Comparison of ENCODE assay signal across 8 cellular contexts in the genomic region with DNA sequence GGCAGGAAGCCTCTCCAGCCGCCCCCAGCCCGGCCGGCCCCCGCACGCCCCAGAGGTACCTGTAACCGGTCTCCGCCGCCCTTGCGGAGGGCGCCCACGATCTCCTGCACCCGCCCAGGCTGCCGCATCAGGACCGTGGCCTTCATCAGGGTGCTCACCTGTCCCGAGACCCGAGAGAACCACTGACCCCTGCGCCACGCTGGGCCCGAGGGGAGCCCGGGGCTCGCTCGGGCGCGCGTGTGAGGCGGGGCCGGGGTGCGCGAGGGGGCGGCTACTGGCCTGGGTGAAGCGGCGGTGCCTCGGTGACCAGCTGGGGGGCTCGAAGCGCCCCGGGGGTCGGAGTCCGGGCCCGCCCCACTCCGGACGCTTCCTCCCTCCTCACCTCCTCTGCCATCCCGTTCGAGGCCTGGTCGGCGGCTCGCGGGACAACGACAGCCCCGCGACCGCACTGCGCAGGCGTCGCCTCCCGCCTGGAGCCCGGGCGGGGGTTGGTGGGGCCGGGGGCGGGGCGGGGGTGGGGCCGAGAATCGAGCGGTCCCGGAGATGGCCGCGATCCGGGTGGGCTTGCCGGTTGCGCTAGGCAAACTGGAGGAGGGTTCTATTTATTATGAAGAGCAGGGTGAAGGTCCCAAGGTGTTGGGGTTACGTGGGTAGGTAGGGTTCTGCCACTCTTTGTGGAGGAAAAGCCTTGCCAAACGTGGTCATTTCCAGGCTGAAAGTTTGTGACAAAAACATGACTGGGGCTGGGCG. TPM values are rescaled to one million over a fixed set of nuclear protein-coding genes. Genes with fewer than 3 reads are reported as not detected.
DNase-seq lines count a peak whose midpoint lies in the region; ATAC-seq, FAIRE-seq and TF ChIP-seq lines count a peak whose summit lies in the region.

A gene (minus strand): TSS at position 433 of the 750 bp plus-strand sequence. CDS start 39 bp downstream, at position 394.

- H3K4me3 Mint-ChIP-seq in activated naive CD4-positive, alpha-beta T cell treated with anti-CD3 and anti-CD28 coated beads, Interleukin-2, amount 50 U/mL, for 24 hours: peak within 1 kb of the TSS; percentile 88

- H3K4me1 Mint-ChIP-seq in activated naive CD4-positive, alpha-beta T cell treated with anti-CD3 and anti-CD28 coated beads, Interleukin-2, amount 50 U/mL, for 24 hours: peaks cover 11% of the 10 kb centered on the region

- H3K4me1 ChIP-seq in pancreas: peaks cover 0 to 5% (median 5%) of the 10 kb centered on the region in 3 donors
- H3K4me1 ChIP-seq in tibial nerve: peaks cover 0 to 18% (median 7%) of the 10 kb centered on the region in 4 donors

- H3K36me3 Mint-ChIP-seq in activated naive CD4-positive, alpha-beta T cell treated with anti-CD3 and anti-CD28 coated beads, Interleukin-2, amount 50 U/mL, for 24 hours: peaks cover 3% of the 10 kb centered on the region

- in situ Hi-C loops in SK-MEL-5 (cut with HindIII; ENCODE audit: low pct_unique_long_range_greater_than_20kb, low sequenced_read_pairs): no loop called here

- H3K9me3 ChIP-seq in pancreas (no peaks in the 10 kb centered on the region), tibial nerve (no peaks in the 10 kb centered on the region)

- ATAC-seq in HG03108 (IDR thresholded peaks at IDR 0.05; ENCODE audit: unreplicated experiment) (peak; percentile 65), Right ventricle myocardium superior (ENCODE audit: poor library complexity) (peak; percentile 98), pancreas (peak; percentile 94 to 98 (median 96)), GM21737 (IDR thresholded peaks at IDR 0.05; ENCODE audit: unreplicated experiment) (no peak)

- peak in 1 of 2 donors; percentile 50 for TF ChIP-seq EP300 in tibial nerve (IDR thresholded peaks at IDR 0.05)

- H3K9me3 Mint-ChIP-seq in activated naive CD4-positive, alpha-beta T cell treated with anti-CD3 and anti-CD28 coated beads, Interleukin-2, amount 50 U/mL, for 24 hours: no peaks in the 10 kb centered on the region

- H3K27ac Mint-ChIP-seq in activated naive CD4-positive, alpha-beta T cell treated with anti-CD3 and anti-CD28 coated beads, Interleukin-2, amount 50 U/mL, for 24 hours: peak within 1 kb of the TSS; percentile 68

- H3K4me3 ChIP-seq in pancreas (peak within 1 kb of the TSS; percentile 56 to 93 (median 84)), tibial nerve (peak within 1 kb of the TSS; percentile 70 to 97 (median 81))

- peak; percentile 92 for DNase-seq in GM10266 (ENCODE audit: extremely low spot score)
- DNase-seq in SK-MEL-5 (ENCODE audit: low read depth, low spot score): peak; percentile 60
- peak; percentile 80 for DNase-seq in Right ventricle myocardium superior
- DNase-seq in pancreas: peak; percentile 58 to 87 (median 74)
- peak in 1 of 2 donors; percentile 18 for DNase-seq in tibial nerve (ENCODE audit: low spot score in 2 of 2)

- H3K27me3 Mint-ChIP-seq in activated naive CD4-positive, alpha-beta T cell treated with anti-CD3 and anti-CD28 coated beads, Interleukin-2, amount 50 U/mL, for 24 hours: no peaks in the 10 kb centered on the region

- intact Hi-C loops in Right ventricle myocardium superior (cut with DNase I): no loop called here
- intact Hi-C loops in pancreas (cut with DNase I): no loop called here

- FAIRE-seq in pancreas (lab: Jason Lieb, UNC): no peak

- peak in 1 of 2 donors; percentile 41 for TF ChIP-seq POLR2A in tibial nerve (IDR thresholded peaks at IDR 0.05)

- no peaks in the 10 kb centered on the region for H3K27me3 ChIP-seq in pancreas
- H3K27me3 ChIP-seq in tibial nerve: no peaks in the 10 kb centered on the region

- H3K27ac ChIP-seq in pancreas: peak within 1 kb of the TSS in 3 of 4 donors; percentile 4 to 44 (median 17)
- H3K27ac ChIP-seq in tibial nerve: peak within 1 kb of the TSS; percentile 61 to 87 (median 82)

- H3K36me3 ChIP-seq in pancreas: peaks cover 0 to 12% (median 0%) of the 10 kb centered on the region in 3 donors
- H3K36me3 ChIP-seq in tibial nerve: peaks cover 0 to 20% (median 0%) of the 10 kb centered on the region in 3 donors

- no peak for TF ChIP-seq CTCF in GM10266 (IDR thresholded peaks at IDR 0.05; ENCODE audit: control insufficient read depth, insufficient read depth, low read depth, missing control alignments)
- no peak for TF ChIP-seq CTCF in pancreas (IDR thresholded peaks at IDR 0.05)
- TF ChIP-seq CTCF in tibial nerve (IDR thresholded peaks at IDR 0.05): no peak

- WGBS in pancreas, 2 donors: 1% methylated on average over 55 to 72 of the region's 72 CpGs
- WGBS in tibial nerve, 2 donors: 1 to 2% methylated on average over 48 to 54 of the region's 72 CpGs

RNA-seq across cellular contexts. Expression of the gene that starts here (rescaled TPM):
- 86.3 and 92.7 TPM in 2 replicates for total RNA-seq in SK-MEL-5 (2014; rRNA removed; shearing (Covaris generic))
- polyA plus RNA-seq in SK-MEL-5 (2015; cell fraction: cytosol; rRNA removed): 84.6 and 86.2 TPM in 2 replicates
- 110 and 115 TPM in 2 replicates for polyA plus RNA-seq in SK-MEL-5 (2015; cell fraction: nucleus; rRNA removed)
- total RNA-seq in Right ventricle myocardium superior (14.7 TPM), pancreas (10 to 100 TPM; 24.2 to 35.6 (median 27.0) TPM), tibial nerve (10 to 100 TPM; 31.0 to 77.1 (median 33.0) TPM)
- 100 to 1,000 TPM in 1 of 2 donors, 10 to 100 TPM in 1; 89.7 to 102 TPM for polyA plus RNA-seq in pancreas
